ENCODE assay signal across 14 cellular contexts in genomic region chr1:15933684-15934083, GRCh38.
"Had no signal": no experiment of that assay in that cellular context is flagged by ENCODE, and none has a peak within 500 bp of the region (broad histone marks: within the 10 kb centered on the region; RNA-seq: fewer than 3 reads in every experiment).

No MANE protein-coding gene starts in this region.

- H3K27ac ChIP-seq: left lung, prostate gland, right atrium auricular region, testis had no signal

- ATAC-seq: left lung had no signal

- H3K27ac Mint-ChIP-seq: activated B cell treated with CpG ODN at 0.5 μM for 24 hours had no signal

- H3K27me3 Mint-ChIP-seq: activated B cell treated with CpG ODN at 0.5 μM for 24 hours had no signal

- H3K27me3 ChIP-seq: left lung, right atrium auricular region, testis had no signal

- H3K4me3 Mint-ChIP-seq: activated B cell treated with CpG ODN at 0.5 μM for 24 hours had no signal

- H3K4me1 ChIP-seq: prostate gland had no signal

- H3K9me3 Mint-ChIP-seq: activated B cell treated with CpG ODN at 0.5 μM for 24 hours had no signal

- DNase-seq: activated B cell treated with CpG ODN at 0.5 μM for 24 hours; activated CD4-positive, alpha-beta T cell treated with anti-CD3 and anti-CD28 coated beads for 4 hours; activated naive CD4-positive, alpha-beta T cell; dermis blood vessel endothelial cell; effector memory CD4-positive, alpha-beta T cell; left lung; stimulated activated CD4-positive, alpha-beta T cell treated with anti-CD3 and anti-CD28 coated beads, Interleukin-12 subunit alpha, Interleukin-12 subunit beta, amount 100 ng/mL, for 4 hours; stimulated activated CD4-positive, alpha-beta T cell treated with anti-CD3 and anti-CD28 coated beads, Interleukin-1b, Interleukin-23, amount 100 ng/mL, for 48 hours; stimulated activated CD8-positive, alpha-beta memory T cell treated with anti-CD3 and anti-CD28 coated beads, Interleukin-4, amount 100 ng/mL, for 48 hours; T-helper 1 cell; T-helper 9 cell; testis had no signal

- H3K4me3 ChIP-seq: left lung, prostate gland, right atrium auricular region, testis had no signal

- H3K9me3 ChIP-seq: left lung, prostate gland, right atrium auricular region, testis had no signal
